ENCODE assay signal across 14 cellular contexts in the genomic region with DNA sequence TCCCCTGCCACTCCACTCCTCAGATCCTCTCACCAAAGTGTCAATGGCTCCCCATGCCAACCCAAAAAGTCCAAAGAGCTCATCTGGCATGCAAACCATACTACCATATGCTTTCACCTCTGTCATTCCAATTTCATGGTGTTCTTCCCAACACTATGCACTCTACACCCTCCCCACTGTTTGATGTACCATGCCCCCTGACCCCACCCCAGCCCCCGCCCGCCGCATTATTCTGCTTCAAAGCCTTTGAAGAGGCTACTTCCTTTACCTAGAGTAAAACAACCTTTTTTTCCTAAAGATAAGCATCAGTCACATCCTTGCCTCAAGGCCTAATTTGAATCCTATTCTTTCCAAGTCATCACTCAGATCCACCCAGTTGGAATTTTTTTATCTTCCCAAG.
A peak's percentile ranks its signal among the peaks of the same experiment; 100 is the strongest.
DNase-seq lines count a peak whose midpoint lies in the region; ATAC-seq and TF ChIP-seq lines count a peak whose summit lies in the region.
"Had no signal": no experiment of that assay in that cellular context is flagged by ENCODE, and none has a peak within 500 bp of the region (broad histone marks: within the 10 kb centered on the region; RNA-seq: fewer than 3 reads in every experiment).

No MANE protein-coding gene starts in this region.

- H3K79me2 ChIP-seq in H9 (ENCODE audit: insufficient read depth, low read length): no peaks in the 10 kb centered on the region

- no peak overlapping the region for H3K27ac ChIP-seq in H9 (ENCODE audit: insufficient read length, low read depth, low read length)

- H3T11ph ChIP-seq in H9 (ENCODE audit: low read length): no peak overlapping the region

- H4K8ac ChIP-seq in H9 (replicated peaks; ENCODE audit: insufficient read length, low read depth, low read length): no peak overlapping the region

- no peaks in the 10 kb centered on the region for H3K27me3 ChIP-seq in H9 (ENCODE audit: insufficient read depth, low read length)

- H2AK5ac ChIP-seq in H9 (ENCODE audit: insufficient read length, low read length): no peak overlapping the region

- H3K9me3 Mint-ChIP-seq in H9 (peaks cover 8 to 12% of the 10 kb centered on the region in 2 experiments), immature natural killer cell (peaks cover 3 to 12% (median 5%) of the 10 kb centered on the region in 6 donors)

- H3K56ac ChIP-seq in H9 (ENCODE audit: insufficient read length, low read depth, low read length): no peak overlapping the region

- no peak overlapping the region for H4K91ac ChIP-seq in H9 (ENCODE audit: insufficient read length, low read depth, low read length)

- intact Hi-C loops in left colon (cut with DNase I, micrococcal nuclease): no loop called here

- no peak overlapping the region for H2BK5ac ChIP-seq in H9 (ENCODE audit: insufficient read length, low read length)

- H4K20me1 ChIP-seq in H9 (ENCODE audit: control insufficient read depth, insufficient read depth, insufficient read length): no peaks in the 10 kb centered on the region

- peaks cover 2% of the 10 kb centered on the region; the same call in 1 of the 2 replicates for H3K27me3 Mint-ChIP-seq in H9 (ENCODE audit: low read depth)
- H3K27me3 Mint-ChIP-seq in immature natural killer cell (ENCODE audit: low read depth in 3 of 3): peaks cover 0 to 3% (median 2%) of the 10 kb centered on the region in 3 donors

- H2AFZ ChIP-seq in H9 (ENCODE audit: low read length): no peak overlapping the region

- H3K4me3 Mint-ChIP-seq in H9: no peak overlapping the region
- H3K4me3 Mint-ChIP-seq in immature natural killer cell: no peak overlapping the region
- H3K4me3 Mint-ChIP-seq: CD4-positive, alpha-beta memory T cell had no signal

- WGBS in H9 (ENCODE audit: extremely low coverage, insufficient read length, low lambda C conversion rate): no CpG with 5 or more reads among the region's 3 CpGs

- no peaks in the 10 kb centered on the region for H3K23me2 ChIP-seq in H9 (ENCODE audit: insufficient read length, low read depth, low read length, poor library complexity, severe bottlenecking)

- DNase-seq in ELF-1 (ENCODE audit: low read depth, low spot score) (peak; percentile 14), M059J (ENCODE audit: low read depth) (peak; percentile 32), islet precursor cell (peak; percentile 73), H9 (no peak), left colon (no peak), immature natural killer cell (no peak)
- DNase-seq: C1 segment of cervical spinal cord; Calu3; CD4-positive, alpha-beta memory T cell; COR-L47; DMS53; DMS79 treated with DMSO at 0.1 percent for 48 hours; GOT3; HCEC 1CT had no signal

- peaks cover 2 to 10% (median 3%) of the 10 kb centered on the region in 3 experiments; a peak in 5 of 7 replicates for H3K36me3 Mint-ChIP-seq in H9 (ENCODE audit: insufficient read depth in 1 of 3, low read depth in 3 of 3)
- H3K36me3 Mint-ChIP-seq in immature natural killer cell: no peaks in the 10 kb centered on the region
- H3K36me3 Mint-ChIP-seq: CD4-positive, alpha-beta memory T cell had no signal

- H3K4me1 Mint-ChIP-seq in H9 (peaks cover 9% of the 10 kb centered on the region in 2 experiments), immature natural killer cell (no peaks in the 10 kb centered on the region)
- H3K4me1 Mint-ChIP-seq: CD4-positive, alpha-beta memory T cell had no signal

- H3K4ac ChIP-seq in H9 (ENCODE audit: low read depth, low read length): no peak overlapping the region

- H3K9ac ChIP-seq in H9 (ENCODE audit: extremely low read depth, insufficient read length, low read length): no peak overlapping the region

- no peak overlapping the region for H4K5ac ChIP-seq in H9 (ENCODE audit: insufficient read length, low read depth, low read length)

- H2BK120ac ChIP-seq in H9 (ENCODE audit: low read depth, low read length, poor library complexity, severe bottlenecking): no peak overlapping the region

- H3K4me2 ChIP-seq in H9 (ENCODE audit: insufficient read depth, insufficient read length, low read length): no peak overlapping the region

- no peak overlapping the region for H3K14ac ChIP-seq in H9 (ENCODE audit: insufficient read depth, low read length)

- H2BK12ac ChIP-seq in H9 (ENCODE audit: insufficient read length, low read depth, low read length): no peak overlapping the region

- TF ChIP-seq CTCF in H9 (conservative IDR thresholded peaks at IDR 0.05): no peak

- H2BK15ac ChIP-seq in H9 (ENCODE audit: low read depth, low read length): no peak overlapping the region

- no peaks in the 10 kb centered on the region for H3K9me3 ChIP-seq in H9 (ENCODE audit: control insufficient read depth, low read depth, low read length)

- H3K4me1 ChIP-seq in H9 (ENCODE audit: insufficient read depth, low read length): peaks cover 4% of the 10 kb centered on the region; the same call in 1 of the 2 replicates

- no peak overlapping the region for H2BK20ac ChIP-seq in H9 (ENCODE audit: low read depth, low read length, poor library complexity, severe bottlenecking)

- no peak overlapping the region for H3K23ac ChIP-seq in H9 (ENCODE audit: insufficient read length, low read depth, low read length)

- H3K79me1 ChIP-seq in H9 (ENCODE audit: insufficient read depth, low read depth, low read length, poor library complexity, severe bottlenecking): no peaks in the 10 kb centered on the region

- H3K18ac ChIP-seq in H9 (ENCODE audit: insufficient read length, low read depth, low read length): no peak overlapping the region

- no peak for ATAC-seq in left colon

- H3K27ac Mint-ChIP-seq in H9: no peak overlapping the region
- no peak overlapping the region for H3K27ac Mint-ChIP-seq in immature natural killer cell
- H3K27ac Mint-ChIP-seq: CD4-positive, alpha-beta memory T cell had no signal

Comparison
In these comparisons a context has a peak if more than half of its experiments do, and no peak if none do; other contexts are left out.
1. DNase-seq: peak in ELF-1 (single experiment), M059J (single experiment) and islet precursor cell (single experiment); none in H9 (single experiment), left colon (0 of 2) and immature natural killer cell (0 of 3).